In genomic region chr10:14659626-14660196, GRCh38 we compare ENCODE assay signal across 8 cellular contexts.
DNase-seq lines count a peak whose midpoint lies in the region; ATAC-seq, FAIRE-seq and TF ChIP-seq lines count a peak whose summit lies in the region.

No MANE protein-coding gene starts in this region.

- peak; percentile 87 to 96 for TF ChIP-seq EP300 in GM12878 (IDR thresholded peaks at IDR 0.05; ENCODE audit: borderline replicate concordance in 1 of 2, control insufficient read depth in 1 of 2, low read depth in 2 of 2, low read length in 2 of 2)

- CTCF ChIA-PET in PC-9 (lab: Charles Lee) (interaction anchor here (0.6 kb wide), 1 partner anchor 87 kb away, joined by 4 read pairs; no protein-coding TSS in a partner anchor), GM12878 (lab: Yijun Ruan, JAX) (interaction anchor here (1.2 kb wide), 1 partner anchor 11 kb away, joined by 6 read pairs; no protein-coding TSS in a partner anchor)

- TF ChIP-seq CTCF in PC-9 (conservative IDR thresholded peaks at IDR 0.05): no peak
- no peak for TF ChIP-seq CTCF in GM12878 (IDR thresholded peaks at IDR 0.05 in 2 of 3, conservative IDR thresholded peaks at IDR 0.05 in 1 of 3; ENCODE audit: control insufficient read depth in 2 of 3, extremely low read depth in 1 of 3, insufficient read depth in 1 of 3, low read depth in 3 of 3, low read length in 3 of 3)
- TF ChIP-seq CTCF in type B pancreatic cell (conservative IDR thresholded peaks at IDR 0.05): no peak

- H3K9me3 Mint-ChIP-seq in type B pancreatic cell: peaks cover 14% of the 10 kb centered on the region

- no peaks in the 10 kb centered on the region for H3K79me2 ChIP-seq in PC-9 (ENCODE audit: low read depth)
- H3K79me2 ChIP-seq in GM12878 (ENCODE audit: control insufficient read depth, insufficient read depth, low read length): no peaks in the 10 kb centered on the region

- no peak overlapping the region for H3K4me3 ChIP-seq in PC-9
- peak overlapping the region; percentile 26; the same call in 1 of the 2 replicates for H3K4me3 ChIP-seq in GM12878

- SMC1A ChIA-PET in GM12878 (lab: Charles Lee; ENCODE audit: uncharacterized antibody, unreplicated experiment): interaction anchor here (0.9 to 2.8 kb wide), 9 partner anchors 9 to 92 kb away, joined by 3 to 24 read pairs (median 8); no protein-coding TSS in a partner anchor

- H3K27ac ChIP-seq in PC-9 (peak overlapping the region; percentile 86), GM12878 (ENCODE audit: control insufficient read depth, insufficient read depth) (peak overlapping the region; percentile 33)

- peak; percentile 91 for FAIRE-seq in GM12878 (lab: Jason Lieb, UNC)

- H3K4me2 ChIP-seq in PC-9: peak overlapping the region; percentile 63
- peak overlapping the region; percentile 93 for H3K4me2 ChIP-seq in GM12878 (ENCODE audit: control insufficient read depth, insufficient read depth)

- H3K4me1 Mint-ChIP-seq in type B pancreatic cell (ENCODE audit: unreplicated experiment): peaks cover 25% of the 10 kb centered on the region

- 1% methylated on average over 7 of the region's 7 CpGs for WGBS in GM12878 (ENCODE audit: insufficient coverage, insufficient replicate concordance, low lambda C conversion rate, missing lambda C conversion rate)

- POLR2A ChIA-PET in PC-9 (lab: Charles Lee; ENCODE audit: unreplicated experiment): no interaction called here
- POLR2A ChIA-PET in GM12878 (lab: Charles Lee): interaction anchor here (1.4 to 1.7 kb wide), 2 partner anchors 12 to 47 kb away, joined by 5 to 6 read pairs; no protein-coding TSS in a partner anchor

- peak overlapping the region; percentile 24 for H3K9ac ChIP-seq in GM12878 (ENCODE audit: control insufficient read depth, insufficient read depth, low read length)

- in situ Hi-C loops in GM12878 (cut with MboI): loop anchor here (5.0 kb wide), 1 partner anchor 83 kb away; no protein-coding TSS in a partner anchor

- H4K20me1 ChIP-seq in PC-9 (ENCODE audit: insufficient read depth) (no peaks in the 10 kb centered on the region), GM12878 (ENCODE audit: control insufficient read depth, insufficient read depth) (no peaks in the 10 kb centered on the region)

- no peak overlapping the region for H3K27ac Mint-ChIP-seq in type B pancreatic cell

- H3K27me3 ChIP-seq in PC-9 (ENCODE audit: insufficient read depth, low read depth) (no peaks in the 10 kb centered on the region), GM12878 (replicated peaks in 1 of 2; ENCODE audit: control insufficient read depth in 2 of 2, insufficient read depth in 2 of 2, low read length in 1 of 2) (no peaks in the 10 kb centered on the region; a peak in 1 of 4 replicates)

- intact Hi-C loops in PC-9 (cut with micrococcal nuclease; ENCODE audit: unreplicated experiment): no loop called here
- intact Hi-C loops in GM12878 (cut with micrococcal nuclease; ENCODE audit: unreplicated experiment): loop anchor here (1.0 kb wide), 3 partner anchors 11 to 84 kb away; no protein-coding TSS in a partner anchor

- BruUV-seq in PC-9 (replicated peaks; lab: Mats Ljungman, UMichigan) (no TSS peak), GM12878 (replicated peaks; lab: Mats Ljungman, UMichigan) (no TSS peak)

- no peak for TF ChIP-seq POLR2A in GM12878 (IDR thresholded peaks at IDR 0.05; ENCODE audit: low read depth, low read length)

- RAD21 ChIA-PET in GM12878 (lab: Charles Lee; ENCODE audit: unreplicated experiment): interaction anchor here (1.1 to 2.3 kb wide), 2 partner anchors 11 to 13 kb away, joined by 7 to 14 read pairs; no protein-coding TSS in a partner anchor

- no peak overlapping the region for H3K4me3 Mint-ChIP-seq in type B pancreatic cell

- DNase-seq in PC-9: no peak
- peak; percentile 88 for DNase-seq in GM12878 (ENCODE audit: low read depth, low spot score)
- peak; percentile 54 for DNase-seq in stimulated activated naive CD8-positive, alpha-beta T cell treated with anti-CD3 and anti-CD28 coated beads, Interleukin-15, Interleukin-2, amounts not matched to agents 100 U/mL and 50 U/mL, for 24 hours
- DNase-seq in NCI-H2171 treated with DMSO at 0.1 percent for 48 hours (lab: John Stamatoyannopoulos, UW): no peak
- no peak for DNase-seq in type B pancreatic cell (ENCODE audit: extremely low spot score, unreplicated experiment)
- no peak for DNase-seq in HuH-7 (ENCODE audit: low spot score)

- H3K4me1 ChIP-seq in PC-9 (replicated peaks; ENCODE audit: insufficient read depth): peaks cover 55% of the 10 kb centered on the region
- H3K4me1 ChIP-seq in GM12878 (ENCODE audit: control insufficient read depth, insufficient read depth, low read length): peaks cover 43% of the 10 kb centered on the region

- ATAC-seq in GM18870 (IDR thresholded peaks at IDR 0.05; ENCODE audit: unreplicated experiment): peak; percentile 85
- ATAC-seq in HG02884 (IDR thresholded peaks at IDR 0.05; ENCODE audit: unreplicated experiment): peak; percentile 84
- ATAC-seq in GM12878: peak; percentile 87
- ATAC-seq in stimulated activated naive CD8-positive, alpha-beta T cell treated with anti-CD3 and anti-CD28 coated beads, Interleukin-15, Interleukin-2, amounts not matched to agents 100 U/mL and 50 U/mL, for 24 hours: peak; percentile 86

- H2AFZ ChIP-seq in PC-9 (no peak overlapping the region), GM12878 (ENCODE audit: control insufficient read depth, low read depth, low read length) (peak overlapping the region; percentile 25)

- peaks cover 43% of the 10 kb centered on the region for H3F3A ChIP-seq in PC-9 (ENCODE audit: insufficient read depth, low read depth)

- no peaks in the 10 kb centered on the region for H3K27me3 Mint-ChIP-seq in type B pancreatic cell

- no peaks in the 10 kb centered on the region; the same call in 1 of the 2 replicates for H3K9me3 ChIP-seq in PC-9 (ENCODE audit: insufficient read depth, low read depth)
- H3K9me3 ChIP-seq in GM12878 (replicated peaks; ENCODE audit: control insufficient read depth, insufficient read depth, low read length): peaks cover 14% of the 10 kb centered on the region

- peaks cover 7% of the 10 kb centered on the region for H3K36me3 Mint-ChIP-seq in type B pancreatic cell

- peak; percentile 12; the same call in 1 of the 2 replicates for TF ChIP-seq RAD21 in GM12878 (IDR thresholded peaks at IDR 0.05; ENCODE audit: insufficient read depth, low read depth, low read length)

- no peaks in the 10 kb centered on the region for H3K9me2 ChIP-seq in PC-9 (ENCODE audit: insufficient read depth)

- no peaks in the 10 kb centered on the region for H3K36me3 ChIP-seq in PC-9 (ENCODE audit: low read depth)
- H3K36me3 ChIP-seq in GM12878 (ENCODE audit: control insufficient read depth in 2 of 2, insufficient read depth in 2 of 2, low read length in 1 of 2): no peaks in the 10 kb centered on the region

TF ChIP-seq in GM12878, 131 proteins besides CTCF, POLR2A, EP300 and RAD21 (continues in another document):
- TF ChIP-seq RCOR1 (conservative IDR thresholded peaks at IDR 0.05; ENCODE audit: low read depth, low read length) (no peak; the same call in 1 of the 2 replicates), IKZF2 (IDR thresholded peaks at IDR 0.05) (peak; percentile 96 to 97), ZNF384 (IDR thresholded peaks at IDR 0.05; ENCODE audit: borderline replicate concordance, low read depth, low read length) (peak; percentile 81; the same call in 1 of the 2 replicates), NFXL1 (IDR thresholded peaks at IDR 0.05; ENCODE audit: borderline replicate concordance) (no peak), ESRRA (IDR thresholded peaks at IDR 0.05; ENCODE audit: low read length) (peak; percentile 94; the same call in 1 of the 2 replicates), ZNF24 (IDR thresholded peaks at IDR 0.05) (peak; percentile 69), FOS (IDR thresholded peaks at IDR 0.05; ENCODE audit: borderline replicate concordance, extremely low read depth, insufficient read length) (no peak), CREM (IDR thresholded peaks at IDR 0.05; ENCODE audit: low read depth) (peak; percentile 91), BRCA1 (IDR thresholded peaks at IDR 0.05; ENCODE audit: low read depth, low read length) (no peak), EGR1 (IDR thresholded peaks at IDR 0.05; ENCODE audit: borderline replicate concordance in 1 of 2, low read depth in 2 of 2, low read length in 2 of 2) (no peak)
- TF ChIP-seq, protein P1, sequence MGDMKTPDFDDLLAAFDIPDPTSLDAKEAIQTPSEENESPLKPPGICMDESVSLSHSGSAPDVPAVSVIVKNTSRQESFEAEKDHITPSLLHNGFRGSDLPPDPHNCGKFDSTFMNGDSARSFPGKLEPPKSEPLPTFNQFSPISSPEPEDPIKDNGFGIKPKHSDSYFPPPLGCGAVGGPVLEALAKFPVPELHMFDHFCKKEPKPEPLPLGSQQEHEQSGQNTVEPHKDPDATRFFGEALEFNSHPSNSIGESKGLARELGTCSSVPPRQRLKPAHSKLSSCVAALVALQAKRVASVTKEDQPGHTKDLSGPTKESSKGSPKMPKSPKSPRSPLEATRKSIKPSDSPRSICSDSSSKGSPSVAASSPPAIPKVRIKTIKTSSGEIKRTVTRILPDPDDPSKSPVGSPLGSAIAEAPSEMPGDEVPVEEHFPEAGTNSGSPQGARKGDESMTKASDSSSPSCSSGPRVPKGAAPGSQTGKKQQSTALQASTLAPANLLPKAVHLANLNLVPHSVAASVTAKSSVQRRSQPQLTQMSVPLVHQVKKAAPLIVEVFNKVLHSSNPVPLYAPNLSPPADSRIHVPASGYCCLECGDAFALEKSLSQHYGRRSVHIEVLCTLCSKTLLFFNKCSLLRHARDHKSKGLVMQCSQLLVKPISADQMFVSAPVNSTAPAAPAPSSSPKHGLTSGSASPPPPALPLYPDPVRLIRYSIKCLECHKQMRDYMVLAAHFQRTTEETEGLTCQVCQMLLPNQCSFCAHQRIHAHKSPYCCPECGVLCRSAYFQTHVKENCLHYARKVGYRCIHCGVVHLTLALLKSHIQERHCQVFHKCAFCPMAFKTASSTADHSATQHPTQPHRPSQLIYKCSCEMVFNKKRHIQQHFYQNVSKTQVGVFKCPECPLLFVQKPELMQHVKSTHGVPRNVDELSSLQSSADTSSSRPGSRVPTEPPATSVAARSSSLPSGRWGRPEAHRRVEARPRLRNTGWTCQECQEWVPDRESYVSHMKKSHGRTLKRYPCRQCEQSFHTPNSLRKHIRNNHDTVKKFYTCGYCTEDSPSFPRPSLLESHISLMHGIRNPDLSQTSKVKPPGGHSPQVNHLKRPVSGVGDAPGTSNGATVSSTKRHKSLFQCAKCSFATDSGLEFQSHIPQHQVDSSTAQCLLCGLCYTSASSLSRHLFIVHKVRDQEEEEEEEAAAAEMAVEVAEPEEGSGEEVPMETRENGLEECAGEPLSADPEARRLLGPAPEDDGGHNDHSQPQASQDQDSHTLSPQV (IDR thresholded peaks at IDR 0.05): 0 out of 2 replicates have a peak, but pooled peaks have one; percentile 32

Comparison
In these comparisons a context has a peak if more than half of its experiments do, and no peak if none do; other contexts are left out.
1. DNase-seq: peak in GM12878 (single experiment) and stimulated activated naive CD8-positive, alpha-beta T cell treated with anti-CD3 and anti-CD28 coated beads, Interleukin-15, Interleukin-2, amounts not matched to agents 100 U/mL and 50 U/mL, for 24 hours (single experiment); none in PC-9 (0 of 2), NCI-H2171 treated with DMSO at 0.1 percent for 48 hours (single experiment), type B pancreatic cell (single experiment) and HuH-7 (single experiment).
2. Peak in every context shown above with its lines, with median percentiles within 50 percentile points of each other: ATAC-seq.